Comparison of ENCODE assay signal across 28 cellular contexts in genomic region chr6:90154666-90155065, GRCh38.
A peak's percentile ranks its signal among the peaks of the same experiment; 100 is the strongest.
DNase-seq lines count a peak whose midpoint lies in the region; ATAC-seq and TF ChIP-seq lines count a peak whose summit lies in the region.
"Had no signal": no experiment of that assay in that cellular context is flagged by ENCODE, and none has a peak within 500 bp of the region (broad histone marks: within the 10 kb centered on the region; RNA-seq: fewer than 3 reads in every experiment).

No MANE protein-coding gene starts in this region.

- peaks cover 86% of the 10 kb centered on the region for H3K4me1 Mint-ChIP-seq in activated naive CD4-positive, alpha-beta T cell treated with anti-CD3 and anti-CD28 coated beads for 36 hours (ENCODE audit: low read depth)
- peaks cover 71% of the 10 kb centered on the region for H3K4me1 Mint-ChIP-seq in activated T-helper 2 cell treated with anti-CD3 and anti-CD28 coated beads, Interferon-gamma antibody, Interleukin-2, Interleukin-4, amounts not matched to agents 10 μg/mL and 5 μg/mL and 100 μg/mL, durations not matched to agents 14 hours and 24 hours and 36 hours (ENCODE audit: low read depth)
- H3K4me1 Mint-ChIP-seq in naive B cell, result peaks cover 76 to 87% (median 86%) of the 10 kb centered on the region in 3 donors
- peaks cover 58% of the 10 kb centered on the region for H3K4me1 Mint-ChIP-seq in activated CD4-positive, alpha-beta memory T cell treated with anti-CD3 and anti-CD28 coated beads for 36 hours (ENCODE audit: low read depth)

- no peak overlapping the region for H3K4me3 Mint-ChIP-seq in activated naive CD4-positive, alpha-beta T cell treated with anti-CD3 and anti-CD28 coated beads for 36 hours
- no peak overlapping the region for H3K4me3 Mint-ChIP-seq in activated T-helper 2 cell treated with anti-CD3 and anti-CD28 coated beads, Interferon-gamma antibody, Interleukin-2, Interleukin-4, amounts not matched to agents 10 μg/mL and 5 μg/mL and 100 μg/mL, durations not matched to agents 14 hours and 24 hours and 36 hours (ENCODE audit: low read depth)
- H3K4me3 Mint-ChIP-seq in naive B cell, result peak overlapping the region in 2 of 8 donors; percentile 5 to 14
- H3K4me3 Mint-ChIP-seq in activated CD4-positive, alpha-beta memory T cell treated with anti-CD3 and anti-CD28 coated beads for 36 hours, result no peak overlapping the region
- H3K4me3 Mint-ChIP-seq: dendritic cell treated with granulocyte-macrophage colony-stimulating factor and Interleukin-4, amounts not matched to agents 40 ng/mL and 50 ng/mL, for 4 days; endodermal cell; type B pancreatic cell had no signal

- intact Hi-C loops in activated naive CD4-positive, alpha-beta T cell treated with anti-CD3 and anti-CD28 coated beads for 36 hours (cut with micrococcal nuclease), result no loop called here
- intact Hi-C loops in activated T-helper 2 cell treated with anti-CD3 and anti-CD28 coated beads, Interferon-gamma antibody, Interleukin-2, Interleukin-4, amounts not matched to agents 10 μg/mL and 5 μg/mL and 100 μg/mL, durations not matched to agents 14 hours and 24 hours and 36 hours (cut with micrococcal nuclease), result no loop called here
- intact Hi-C loops in posterior vena cava (cut with DNase I), result no loop called here
- intact Hi-C loops in activated CD4-positive, alpha-beta memory T cell treated with anti-CD3 and anti-CD28 coated beads for 36 hours (cut with micrococcal nuclease), result loop anchor here (5.0 kb wide), 1 partner anchor 38 kb away; no protein-coding TSS in a partner anchor

- peak overlapping the region; percentile 46 for H3K27ac Mint-ChIP-seq in activated naive CD4-positive, alpha-beta T cell treated with anti-CD3 and anti-CD28 coated beads for 36 hours
- H3K27ac Mint-ChIP-seq in activated T-helper 2 cell treated with anti-CD3 and anti-CD28 coated beads, Interferon-gamma antibody, Interleukin-2, Interleukin-4, amounts not matched to agents 10 μg/mL and 5 μg/mL and 100 μg/mL, durations not matched to agents 14 hours and 24 hours and 36 hours, result peak overlapping the region; percentile 20
- peak overlapping the region in 5 of 6 donors; percentile 29 to 86 (median 79) for H3K27ac Mint-ChIP-seq in naive B cell
- no peak overlapping the region for H3K27ac Mint-ChIP-seq in activated CD4-positive, alpha-beta memory T cell treated with anti-CD3 and anti-CD28 coated beads for 36 hours
- H3K27ac Mint-ChIP-seq: brain; dendritic cell treated with granulocyte-macrophage colony-stimulating factor and Interleukin-4, amounts not matched to agents 40 ng/mL and 50 ng/mL, for 4 days; endodermal cell; type B pancreatic cell had no signal

- CTCF ChIA-PET in activated naive CD4-positive, alpha-beta T cell treated with anti-CD3 and anti-CD28 coated beads for 36 hours (lab: Charles Lee), result interaction anchor here (0.8 kb wide), 1 partner anchor 214 kb away, joined by 3 read pairs; no protein-coding TSS in a partner anchor
- CTCF ChIA-PET in HEK293T (lab: Yijun Ruan, JAX), result no interaction called here
- CTCF ChIA-PET in activated CD4-positive, alpha-beta memory T cell treated with anti-CD3 and anti-CD28 coated beads for 36 hours (lab: Charles Lee), result interaction anchor here (1.0 kb wide), 1 partner anchor 214 kb away, joined by 3 read pairs; no protein-coding TSS in a partner anchor

- POLR2A ChIA-PET in HEK293T (lab: Yijun Ruan, JAX), result no interaction called here
- POLR2A ChIA-PET in activated CD4-positive, alpha-beta memory T cell treated with anti-CD3 and anti-CD28 coated beads for 36 hours (lab: Charles Lee), result no interaction called here

- DNase-seq in activated naive CD4-positive, alpha-beta T cell treated with anti-CD3 and anti-CD28 coated beads for 36 hours, result no peak
- DNase-seq in activated naive CD4-positive, alpha-beta T cell treated with Interleukin-2 at 50 U/mL for 16 hours, result no peak
- no peak for DNase-seq in activated T-helper 2 cell treated with anti-CD3 and anti-CD28 coated beads, Interferon-gamma antibody, Interleukin-2, Interleukin-4, amounts not matched to agents 10 μg/mL and 5 μg/mL and 100 μg/mL, durations not matched to agents 14 hours and 24 hours and 36 hours (ENCODE audit: low spot score)
- no peak for DNase-seq in naive B cell
- no peak for DNase-seq in posterior vena cava (ENCODE audit: low spot score)
- no peak for DNase-seq in HEK293T (ENCODE audit: extremely low spot score)
- DNase-seq in activated CD4-positive, alpha-beta memory T cell treated with anti-CD3 and anti-CD28 coated beads for 36 hours, result no peak
- DNase-seq: activated gamma-delta T cell; activated T-cell treated with anti-CD3 and anti-CD28 coated beads, Interleukin-2, amount 50 U/mL, for 1 hour; amniotic stem cell; endodermal cell; heart left ventricle; KG1; left ventricle myocardium superior; mesendoderm; NCI-H1092 treated with DMSO at 0.1 percent for 48 hours; NCI-H187; NCI-H510A treated with DMSO at 0.1 percent for 48 hours; OCI-M1; psoas muscle; stimulated activated CD4-positive, alpha-beta T cell treated with anti-CD3 and anti-CD28 coated beads, Interleukin-2, amount 100 ng/mL, for 48 hours; T-helper 1 cell had no signal

- ATAC-seq in naive B cell (ENCODE audit: low read depth in 2 of 2), result no peak
- no peak for ATAC-seq in HG03571 (IDR thresholded peaks at IDR 0.05; ENCODE audit: unreplicated experiment)
- ATAC-seq: activated CD4-positive, CD25-positive, alpha-beta regulatory T cell treated with anti-CD3 and anti-CD28 coated beads, Interleukin-2, amount 50 U/mL, for 24 hours; heart left ventricle; left ventricle myocardium superior; psoas muscle; sciatic nerve had no signal

- H3K36me3 Mint-ChIP-seq in activated naive CD4-positive, alpha-beta T cell treated with anti-CD3 and anti-CD28 coated beads for 36 hours (ENCODE audit: low read depth), result peaks cover 3% of the 10 kb centered on the region
- peaks cover 31% of the 10 kb centered on the region for H3K36me3 Mint-ChIP-seq in activated T-helper 2 cell treated with anti-CD3 and anti-CD28 coated beads, Interferon-gamma antibody, Interleukin-2, Interleukin-4, amounts not matched to agents 10 μg/mL and 5 μg/mL and 100 μg/mL, durations not matched to agents 14 hours and 24 hours and 36 hours (ENCODE audit: low read depth)
- peaks cover 6 to 26% of the 10 kb centered on the region in 2 donors for H3K36me3 Mint-ChIP-seq in naive B cell
- H3K36me3 Mint-ChIP-seq in activated CD4-positive, alpha-beta memory T cell treated with anti-CD3 and anti-CD28 coated beads for 36 hours, result peaks cover 1% of the 10 kb centered on the region
- H3K36me3 Mint-ChIP-seq: brain, type B pancreatic cell had no signal

- H3K27me3 Mint-ChIP-seq in activated naive CD4-positive, alpha-beta T cell treated with anti-CD3 and anti-CD28 coated beads for 36 hours (ENCODE audit: low read depth), result no peaks in the 10 kb centered on the region
- no peaks in the 10 kb centered on the region for H3K27me3 Mint-ChIP-seq in activated T-helper 2 cell treated with anti-CD3 and anti-CD28 coated beads, Interferon-gamma antibody, Interleukin-2, Interleukin-4, amounts not matched to agents 10 μg/mL and 5 μg/mL and 100 μg/mL, durations not matched to agents 14 hours and 24 hours and 36 hours (ENCODE audit: low read depth)
- H3K27me3 Mint-ChIP-seq in naive B cell, result no peaks in the 10 kb centered on the region
- H3K27me3 Mint-ChIP-seq in activated CD4-positive, alpha-beta memory T cell treated with anti-CD3 and anti-CD28 coated beads for 36 hours, result no peaks in the 10 kb centered on the region
- H3K27me3 Mint-ChIP-seq: brain; dendritic cell treated with granulocyte-macrophage colony-stimulating factor and Interleukin-4, amounts not matched to agents 40 ng/mL and 50 ng/mL, for 4 days; type B pancreatic cell had no signal

- no peaks in the 10 kb centered on the region for H3K9me3 Mint-ChIP-seq in activated naive CD4-positive, alpha-beta T cell treated with anti-CD3 and anti-CD28 coated beads for 36 hours
- no peaks in the 10 kb centered on the region for H3K9me3 Mint-ChIP-seq in activated T-helper 2 cell treated with anti-CD3 and anti-CD28 coated beads, Interferon-gamma antibody, Interleukin-2, Interleukin-4, amounts not matched to agents 10 μg/mL and 5 μg/mL and 100 μg/mL, durations not matched to agents 14 hours and 24 hours and 36 hours
- no peaks in the 10 kb centered on the region for H3K9me3 Mint-ChIP-seq in naive B cell
- H3K9me3 Mint-ChIP-seq in activated CD4-positive, alpha-beta memory T cell treated with anti-CD3 and anti-CD28 coated beads for 36 hours, result no peaks in the 10 kb centered on the region
- H3K9me3 Mint-ChIP-seq: dendritic cell treated with granulocyte-macrophage colony-stimulating factor and Interleukin-4, amounts not matched to agents 40 ng/mL and 50 ng/mL, for 4 days; endodermal cell; type B pancreatic cell had no signal

TF ChIP-seq in HEK293T, 16 proteins besides CTCF, POLR2A, EP300 and RAD21:
- TF ChIP-seq NFRKB (IDR thresholded peaks at IDR 0.05) (no peak), FOXK2 (IDR thresholded peaks at IDR 0.05) (no peak), ELF4 (IDR thresholded peaks at IDR 0.05) (no peak)
